17 cellular contexts compared by ENCODE assay signal in genomic region chr10:132820056-132820455, GRCh38. TPM values are rescaled to one million over a fixed set of nuclear protein-coding genes. Genes with fewer than 3 reads are reported as not detected.
A peak's percentile ranks its signal among the peaks of the same experiment; 100 is the strongest.
DNase-seq lines count a peak whose midpoint lies in the region; TF ChIP-seq lines count a peak whose summit lies in the region.
"Had no signal": no experiment of that assay in that cellular context is flagged by ENCODE, and none has a peak within 500 bp of the region (broad histone marks: within the 10 kb centered on the region; RNA-seq: fewer than 3 reads in every experiment).

No MANE protein-coding gene starts in this region.

- H3K4me3 Mint-ChIP-seq in glutamatergic neuron (ENCODE audit: unreplicated experiment) (no peak overlapping the region), progenitor cell of endocrine pancreas (ENCODE audit: low read depth) (no peak overlapping the region)
- H3K4me3 Mint-ChIP-seq: CD14-positive monocyte; CD8-positive, alpha-beta T cell had no signal

- no peaks in the 10 kb centered on the region for H3K4me1 Mint-ChIP-seq in glutamatergic neuron (ENCODE audit: low read depth, unreplicated experiment)
- no peaks in the 10 kb centered on the region for H3K4me1 Mint-ChIP-seq in progenitor cell of endocrine pancreas (ENCODE audit: low read depth)
- H3K4me1 Mint-ChIP-seq: CD14-positive monocyte had no signal

- H3K27me3 Mint-ChIP-seq in glutamatergic neuron (ENCODE audit: unreplicated experiment) (peaks cover 18% of the 10 kb centered on the region), progenitor cell of endocrine pancreas (peaks cover 29% of the 10 kb centered on the region)

- TF ChIP-seq CTCF in glutamatergic neuron (IDR thresholded peaks at IDR 0.05; ENCODE audit: partially characterized antibody, unreplicated experiment) = no peak
- TF ChIP-seq CTCF in progenitor cell of endocrine pancreas (IDR thresholded peaks at IDR 0.05; ENCODE audit: unreplicated experiment) = no peak

- peak overlapping the region; percentile 31 for H3K27ac Mint-ChIP-seq in glutamatergic neuron (ENCODE audit: unreplicated experiment)
- H3K27ac Mint-ChIP-seq in progenitor cell of endocrine pancreas = peak overlapping the region; percentile 35
- H3K27ac Mint-ChIP-seq: CD14-positive monocyte; CD8-positive, alpha-beta T cell had no signal

- peak; percentile 54 for DNase-seq in activated effector memory CD4-positive, alpha-beta T cell treated with anti-CD3 and anti-CD28 coated beads, Interleukin-2, amount 50 U/mL, for 16 hours
- no peak for DNase-seq in activated effector memory CD4-positive, alpha-beta T cell treated with Interleukin-2 at 50 U/mL for 16 hours
- DNase-seq in glutamatergic neuron = no peak
- no peak for DNase-seq in progenitor cell of endocrine pancreas (ENCODE audit: low spot score, unreplicated experiment)
- DNase-seq in activated gamma-delta T cell (lab: John Stamatoyannopoulos, UW) = no peak
- DNase-seq in cerebellar cortex (ENCODE audit: low spot score) = no peak
- no peak for DNase-seq in SHP77 (lab: John Stamatoyannopoulos, UW)
- DNase-seq: CD8-positive, alpha-beta T cell; COR-L47; DMS153; DMS79 treated with DMSO at 0.1 percent for 48 hours; EL; GOT3 had no signal

- peaks cover 10% of the 10 kb centered on the region for H3K9me3 Mint-ChIP-seq in glutamatergic neuron (ENCODE audit: unreplicated experiment)
- peaks cover 10% of the 10 kb centered on the region for H3K9me3 Mint-ChIP-seq in progenitor cell of endocrine pancreas (ENCODE audit: low read depth)
- H3K9me3 Mint-ChIP-seq: CD8-positive, alpha-beta T cell had no signal

- H3K36me3 Mint-ChIP-seq in glutamatergic neuron (ENCODE audit: unreplicated experiment) (peaks cover 19% of the 10 kb centered on the region), progenitor cell of endocrine pancreas (ENCODE audit: insufficient read depth) (no peaks in the 10 kb centered on the region)
- H3K36me3 Mint-ChIP-seq: CD14-positive monocyte; CD8-positive, alpha-beta T cell had no signal

RNA-seq across cellular contexts. Expression of gene NKX6-2, which starts 34.1 kb away (rescaled TPM):
- total RNA-seq in glutamatergic neuron (ENCODE audit: unreplicated experiment) (6.2 TPM), progenitor cell of endocrine pancreas (28.3 and 43.9 TPM in 2 replicates)
- total RNA-seq: A673; CD8-positive, alpha-beta T cell; HepG2; HT1080 had no signal
